Comparison of ENCODE assay signal across 16 cellular contexts in genomic region chr6:156449569-156449968, GRCh38.
"Had no signal": no experiment of that assay in that cellular context is flagged by ENCODE, and none has a peak within 500 bp of the region (broad histone marks: within the 10 kb centered on the region; RNA-seq: fewer than 3 reads in every experiment).

No MANE protein-coding gene starts in this region.

- H3K4me1 ChIP-seq: foreskin keratinocyte, sigmoid colon, testis had no signal

- H3K4me3 ChIP-seq: dorsolateral prefrontal cortex, sigmoid colon, testis had no signal

- H3K27ac Mint-ChIP-seq: activated naive CD4-positive, alpha-beta T cell treated with anti-CD3 and anti-CD28 coated beads, Interleukin-2, amount 50 U/mL, for 24 hours; nephron; stimulated activated naive CD8-positive, alpha-beta T cell treated with anti-CD3 and anti-CD28 coated beads, Interleukin-15, Interleukin-2, amounts not matched to agents 100 ng/mL and 50 ng/mL, for 24 hours had no signal

- H3K4me1 Mint-ChIP-seq: activated naive CD4-positive, alpha-beta T cell treated with anti-CD3 and anti-CD28 coated beads, Interleukin-2, amount 50 U/mL, for 24 hours; nephron had no signal

- H3K36me3 ChIP-seq: sigmoid colon had no signal

- FAIRE-seq: TTC549, urothelium cell line had no signal

- H3K27me3 Mint-ChIP-seq: activated naive CD4-positive, alpha-beta T cell treated with anti-CD3 and anti-CD28 coated beads, Interleukin-2, amount 50 U/mL, for 24 hours had no signal

- H3K27ac ChIP-seq: foreskin keratinocyte, sigmoid colon, testis had no signal

- ATAC-seq: left colon had no signal

- H3K4me3 Mint-ChIP-seq: activated naive CD4-positive, alpha-beta T cell treated with anti-CD3 and anti-CD28 coated beads, Interleukin-2, amount 50 U/mL, for 24 hours; nephron; stimulated activated naive CD8-positive, alpha-beta T cell treated with anti-CD3 and anti-CD28 coated beads, Interleukin-15, Interleukin-2, amounts not matched to agents 100 ng/mL and 50 ng/mL, for 24 hours had no signal

- H3K27me3 ChIP-seq: dorsolateral prefrontal cortex, foreskin keratinocyte, sigmoid colon, testis had no signal

- H3K9me3 ChIP-seq: sigmoid colon, testis had no signal

- DNase-seq: activated CD4-positive, CD25-positive, alpha-beta regulatory T cell; activated T-cell treated with anti-CD3 and anti-CD28 coated beads, Interleukin-2, amount 50 U/mL, for 1 hour; amniotic stem cell; left colon; occipital lobe; sigmoid colon; stimulated activated CD4-positive, alpha-beta T cell treated with anti-CD3 and anti-CD28 coated beads, Interleukin-4, amount 100 ng/mL, for 1 hour; T-helper 2 cell; testis had no signal

- H3K9me3 Mint-ChIP-seq: activated naive CD4-positive, alpha-beta T cell treated with anti-CD3 and anti-CD28 coated beads, Interleukin-2, amount 50 U/mL, for 24 hours; stimulated activated naive CD8-positive, alpha-beta T cell treated with anti-CD3 and anti-CD28 coated beads, Interleukin-15, Interleukin-2, amounts not matched to agents 100 ng/mL and 50 ng/mL, for 24 hours had no signal
